In the genomic region with DNA sequence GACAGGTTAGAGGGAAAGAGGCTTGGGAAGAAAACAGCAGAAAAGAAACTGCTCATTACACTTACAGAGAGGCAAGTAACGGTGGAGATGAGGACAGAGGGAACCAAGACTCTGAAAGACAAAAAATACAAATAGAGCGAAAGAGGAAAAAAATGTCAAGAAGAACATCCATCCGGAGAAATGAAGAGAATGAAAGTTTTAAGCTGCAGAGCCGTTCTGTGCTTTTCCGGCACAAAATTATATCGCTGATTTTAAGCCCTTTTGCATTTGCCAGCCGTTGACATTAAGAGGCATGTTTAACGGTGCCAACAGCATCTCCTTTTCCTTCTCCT, we compare ENCODE assay signal across 8 cellular contexts. TPM values are rescaled to one million over a fixed set of nuclear protein-coding genes. Genes with fewer than 3 reads are reported as not detected.
DNase-seq lines count a peak whose midpoint lies in the region; ATAC-seq, FAIRE-seq and TF ChIP-seq lines count a peak whose summit lies in the region.

No MANE protein-coding gene starts in this region.

- peaks cover 4 to 38% (median 6%) of the 10 kb centered on the region in 4 donors for H3K4me1 Mint-ChIP-seq in CD4-positive, alpha-beta memory T cell
- H3K4me1 Mint-ChIP-seq in T-helper 17 cell, result peaks cover 8% of the 10 kb centered on the region

- H3K27ac Mint-ChIP-seq in CD4-positive, alpha-beta memory T cell, result no peak overlapping the region
- H3K27ac Mint-ChIP-seq in T-helper 17 cell, result no peak overlapping the region

- peaks cover 1 to 10% of the 10 kb centered on the region in 2 donors for H3K36me3 Mint-ChIP-seq in CD4-positive, alpha-beta memory T cell
- peaks cover 4% of the 10 kb centered on the region for H3K36me3 Mint-ChIP-seq in T-helper 17 cell (ENCODE audit: low read depth)

- no peaks in the 10 kb centered on the region for H3K79me2 ChIP-seq in fibroblast of lung (ENCODE audit: control insufficient read depth, insufficient read depth, low read length)

- H3K9me3 ChIP-seq in CD4-positive, alpha-beta memory T cell (ENCODE audit: control insufficient read depth in 1 of 2, low read length in 2 of 2), result no peaks in the 10 kb centered on the region
- H3K9me3 ChIP-seq in T-helper 17 cell (ENCODE audit: control insufficient read depth, low read length, poor library complexity, severe bottlenecking) (no peaks in the 10 kb centered on the region), fibroblast of lung (ENCODE audit: control insufficient read depth, insufficient read depth, low read depth, low read length) (no peaks in the 10 kb centered on the region)

- H3K27ac ChIP-seq in CD4-positive, alpha-beta memory T cell (ENCODE audit: low read depth, low read length), result no peak overlapping the region
- no peak overlapping the region for H3K27ac ChIP-seq in fibroblast of lung (ENCODE audit: insufficient read depth, low read length)
- H3K27ac ChIP-seq in rectal smooth muscle tissue (ENCODE audit: low read depth, low read length), result no peak overlapping the region

- peak overlapping the region; percentile 58 for H2AFZ ChIP-seq in fibroblast of lung (ENCODE audit: low read length)

- peak overlapping the region in 5 of 8 donors; percentile 30 to 76 (median 62) for H3K4me3 Mint-ChIP-seq in CD4-positive, alpha-beta memory T cell
- H3K4me3 Mint-ChIP-seq in T-helper 17 cell, result peak overlapping the region; percentile 52

- no peak for TF ChIP-seq CTCF in fibroblast of lung (conservative IDR thresholded peaks at IDR 0.05 in 1 of 2, IDR thresholded peaks at IDR 0.05 in 1 of 2; ENCODE audit: low read depth in 1 of 2, low read length in 2 of 2)

- no peak for FAIRE-seq in frontal cortex (lab: Jason Lieb, UNC)

- H3K9ac ChIP-seq in fibroblast of lung (ENCODE audit: insufficient read depth, low read length), result no peak overlapping the region
- H3K9ac ChIP-seq in rectal smooth muscle tissue (ENCODE audit: low read length), result no peak overlapping the region

- H3K4me2 ChIP-seq in fibroblast of lung (ENCODE audit: extremely low read depth, insufficient read depth, low read length), result peak overlapping the region; percentile 71

- H3K27me3 ChIP-seq in CD4-positive, alpha-beta memory T cell (ENCODE audit: insufficient read depth, low read length), result peaks cover 7% of the 10 kb centered on the region
- H3K27me3 ChIP-seq in fibroblast of lung (ENCODE audit: control insufficient read depth, insufficient read depth, low read length) (peaks cover 3% of the 10 kb centered on the region), rectal smooth muscle tissue (ENCODE audit: control insufficient read depth, insufficient read depth, low read length) (peaks cover 21% of the 10 kb centered on the region)

- no peaks in the 10 kb centered on the region for H3K4me1 ChIP-seq in CD4-positive, alpha-beta memory T cell (ENCODE audit: insufficient read depth, low read length)
- H3K4me1 ChIP-seq in fibroblast of lung (ENCODE audit: control insufficient read depth, extremely low read depth, insufficient read depth, low read length) (peaks cover 5% of the 10 kb centered on the region), rectal smooth muscle tissue (ENCODE audit: control insufficient read depth, insufficient read depth, low read length) (peaks cover 13% of the 10 kb centered on the region)

- POLR2A ChIA-PET in CD4-positive, alpha-beta memory T cell (lab: Charles Lee; ENCODE audit: partially characterized antibody), result no interaction called here

- peaks cover 41 to 55% of the 10 kb centered on the region in 2 donors for H3K27me3 Mint-ChIP-seq in CD4-positive, alpha-beta memory T cell
- peaks cover 73% of the 10 kb centered on the region for H3K27me3 Mint-ChIP-seq in T-helper 17 cell

- CTCF ChIA-PET in CD4-positive, alpha-beta memory T cell (lab: Charles Lee; ENCODE audit: partially characterized antibody), result no interaction called here

- H3K36me3 ChIP-seq in CD4-positive, alpha-beta memory T cell (ENCODE audit: insufficient read depth, low read length), result no peaks in the 10 kb centered on the region
- H3K36me3 ChIP-seq in fibroblast of lung (ENCODE audit: control insufficient read depth, insufficient read depth, low read length) (no peaks in the 10 kb centered on the region), rectal smooth muscle tissue (ENCODE audit: control insufficient read depth, insufficient read depth, low read length) (no peaks in the 10 kb centered on the region)

- H3K9me3 Mint-ChIP-seq in CD4-positive, alpha-beta memory T cell, result peaks cover 0 to 28% (median 11%) of the 10 kb centered on the region in 8 donors

- ATAC-seq in T-helper 17 cell, result no peak

- H4K20me1 ChIP-seq in fibroblast of lung (ENCODE audit: control insufficient read depth, extremely low read depth, insufficient read depth, low read length), result no peaks in the 10 kb centered on the region

- H3K4me3 ChIP-seq in CD4-positive, alpha-beta memory T cell (ENCODE audit: low read length in 2 of 2), result no peak overlapping the region
- H3K4me3 ChIP-seq in fibroblast of lung (replicated peaks in 1 of 4; ENCODE audit: control extremely low read depth in 1 of 4, insufficient read depth in 1 of 4, low read depth in 3 of 4, low read length in 4 of 4) (peak overlapping the region; percentile 47 to 65 (median 60)), rectal smooth muscle tissue (ENCODE audit: low read length) (peak overlapping the region; percentile 70)

- intact Hi-C loops in CD4-positive, alpha-beta memory T cell (cut with micrococcal nuclease), result no loop called here

- DNase-seq in CD4-positive, alpha-beta memory T cell, result no peak
- DNase-seq in T-helper 17 cell (no peak), fibroblast of lung (ENCODE audit: low read depth in 2 of 2) (no peak), frontal cortex (ENCODE audit: low spot score in 2 of 2) (no peak), occipital lobe (lab: John Stamatoyannopoulos, UW) (no peak), DMS53 treated with DMSO at 0.1 percent for 48 hours (lab: John Stamatoyannopoulos, UW; ENCODE audit: unreplicated experiment) (no peak)
- DNase-seq in activated CD4-positive, alpha-beta T cell treated with anti-CD3 and anti-CD28 coated beads for 4 hours, result no peak

RNA-seq across cellular contexts. Expression of gene PCDH10, which starts 0.2 kb away (rescaled TPM):
- total RNA-seq in CD4-positive, alpha-beta memory T cell, result not detected
- not detected for polyA plus RNA-seq in CD4-positive, alpha-beta memory T cell
- not detected for total RNA-seq in T-helper 17 cell
- 0.26 and 0.66 TPM in 2 replicates for total RNA-seq in fibroblast of lung
- polyA plus RNA-seq in fibroblast of lung, result 2.0 and 19.5 TPM in 2 replicates
- 1.9 and 17.2 TPM in 2 replicates for polyA plus RNA-seq in fibroblast of lung (2012)
- 8.3 and 39.9 TPM in 2 replicates for polyA minus RNA-seq in fibroblast of lung (ENCODE audit: low replicate concordance)
- total RNA-seq in frontal cortex, result 110 TPM
- total RNA-seq in occipital lobe, result 43.8 TPM

Comparison
In these comparisons a context has a peak if more than half of its experiments do, and no peak if none do; other contexts are left out.
1. H3K4me3 ChIP-seq: peak in fibroblast of lung (4 of 4) and rectal smooth muscle tissue (single experiment); none in CD4-positive, alpha-beta memory T cell (0 of 2).
2. RNA of gene PCDH10, which starts 0.2 kb away (total RNA-seq): 110 TPM in frontal cortex (single experiment) and 43.8 TPM in occipital lobe (single experiment); 0.26 to 0.66 TPM in fibroblast of lung, not detected in CD4-positive, alpha-beta memory T cell and not detected in T-helper 17 cell; every median in the first group is over 10 times any median in the second.